In genomic region chr1:220748091-220748934, GRCh38 we compare ENCODE assay signal across 8 cellular contexts. TPM values are rescaled to one million over a fixed set of nuclear protein-coding genes. Genes with fewer than 3 reads are reported as not detected.
DNase-seq lines count a peak whose midpoint lies in the region; TF ChIP-seq lines count a peak whose summit lies in the region.

Gene MTARC2 (plus strand): TSS chr1:220748322. CDS start chr1:220748532, 210 bp downstream.

- TF ChIP-seq CTCF in NB4 (IDR thresholded peaks at IDR 0.05; ENCODE audit: low read depth, low read length) (no peak), fibroblast of the aortic adventitia (IDR thresholded peaks at IDR 0.05; ENCODE audit: insufficient read depth, low read length) (no peak)

- no peaks in the 10 kb centered on the region for H3K36me3 ChIP-seq in H7 (replicated peaks; ENCODE audit: control insufficient read depth, insufficient read depth, low read length)
- no peaks in the 10 kb centered on the region for H3K36me3 ChIP-seq in muscle layer of colon (ENCODE audit: insufficient read depth, low read length)

- H3K27ac ChIP-seq in muscle layer of colon (ENCODE audit: low read depth, low read length), result peak within 1 kb of the TSS; percentile 70

- POLR2A ChIA-PET in activated CD4-positive, alpha-beta T cell treated with anti-CD3 and anti-CD28 coated beads, Interleukin-2, amount 10 ng/mL, durations not matched to agents 7 days and 5 days (lab: Charles Lee), result no interaction called here
- POLR2A ChIA-PET in activated CD4-positive, alpha-beta memory T cell treated with anti-CD3 and anti-CD28 coated beads for 36 hours (lab: Charles Lee), result no interaction called here

- H3K36me3 Mint-ChIP-seq in activated CD4-positive, alpha-beta T cell treated with anti-CD3 and anti-CD28 coated beads, Interleukin-2, amount 10 ng/mL, durations not matched to agents 7 days and 5 days (ENCODE audit: low read depth), result no peaks in the 10 kb centered on the region
- H3K36me3 Mint-ChIP-seq in activated CD4-positive, alpha-beta memory T cell treated with anti-CD3 and anti-CD28 coated beads for 36 hours, result no peaks in the 10 kb centered on the region

- H3K27me3 ChIP-seq in H7 (ENCODE audit: control insufficient read depth, insufficient read depth, low read length) (peaks cover 9% of the 10 kb centered on the region), muscle layer of colon (ENCODE audit: control insufficient read depth in 1 of 2, insufficient read depth in 2 of 2, low read length in 2 of 2) (no peaks in the 10 kb centered on the region)

- no peak within 1 kb of the TSS for H3K27ac Mint-ChIP-seq in activated CD4-positive, alpha-beta T cell treated with anti-CD3 and anti-CD28 coated beads, Interleukin-2, amount 10 ng/mL, durations not matched to agents 7 days and 5 days
- no peak within 1 kb of the TSS for H3K27ac Mint-ChIP-seq in activated CD4-positive, alpha-beta memory T cell treated with anti-CD3 and anti-CD28 coated beads for 36 hours

- CTCF ChIA-PET in activated CD4-positive, alpha-beta T cell treated with anti-CD3 and anti-CD28 coated beads, Interleukin-2, amount 10 ng/mL, durations not matched to agents 7 days and 5 days (lab: Charles Lee), result interaction anchor here (1.7 kb wide), 2 partner anchors 10 to 15 kb away, joined by 4 to 5 read pairs; no protein-coding TSS in a partner anchor
- CTCF ChIA-PET in activated CD4-positive, alpha-beta memory T cell treated with anti-CD3 and anti-CD28 coated beads for 36 hours (lab: Charles Lee), result interaction anchor here (1.6 to 2.8 kb wide), 2 partner anchors 15 to 27 kb away, joined by 5 to 8 read pairs; no protein-coding TSS in a partner anchor

- H3K9ac ChIP-seq in muscle layer of colon (ENCODE audit: low read length), result peak within 1 kb of the TSS; percentile 45

- peak within 1 kb of the TSS; percentile 20 for H3K4me3 Mint-ChIP-seq in activated CD4-positive, alpha-beta T cell treated with anti-CD3 and anti-CD28 coated beads, Interleukin-2, amount 10 ng/mL, durations not matched to agents 7 days and 5 days
- H3K4me3 Mint-ChIP-seq in activated CD4-positive, alpha-beta memory T cell treated with anti-CD3 and anti-CD28 coated beads for 36 hours, result peak within 1 kb of the TSS; percentile 53

- peaks cover 34% of the 10 kb centered on the region for H3K4me1 ChIP-seq in muscle layer of colon (ENCODE audit: insufficient read depth, low read length)

- no peaks in the 10 kb centered on the region for H3K9me3 ChIP-seq in muscle layer of colon (ENCODE audit: low read length)

- DNase-seq in activated CD4-positive, alpha-beta T cell treated with anti-CD3 and anti-CD28 coated beads, Interleukin-2, amount 10 ng/mL, durations not matched to agents 7 days and 5 days, result no peak
- no peak for DNase-seq in activated CD4-positive, alpha-beta T cell treated with anti-CD3 and anti-CD28 coated beads for 4 hours
- peak; percentile 88 for DNase-seq in H7
- peak; percentile 93 for DNase-seq in NB4 (ENCODE audit: low read depth)
- DNase-seq in activated CD4-positive, alpha-beta memory T cell treated with anti-CD3 and anti-CD28 coated beads for 36 hours, result peak; percentile 14
- peak; percentile 50 for DNase-seq in fibroblast of the aortic adventitia (ENCODE audit: low read depth)
- DNase-seq in ureter (ENCODE audit: low spot score), result peak; percentile 80

- peak within 1 kb of the TSS; percentile 79 for H3K4me3 ChIP-seq in H7 (ENCODE audit: insufficient read depth, low read depth, low read length)
- peak within 1 kb of the TSS; percentile 73 for H3K4me3 ChIP-seq in NB4 (ENCODE audit: low read depth, low read length)
- H3K4me3 ChIP-seq in fibroblast of the aortic adventitia (ENCODE audit: low read depth, low read length), result peak within 1 kb of the TSS; percentile 73
- H3K4me3 ChIP-seq in muscle layer of colon (ENCODE audit: low read depth in 1 of 2, low read length in 2 of 2), result peak within 1 kb of the TSS; percentile 53 to 84

- intact Hi-C loops in activated CD4-positive, alpha-beta memory T cell treated with anti-CD3 and anti-CD28 coated beads for 36 hours (cut with micrococcal nuclease), result no loop called here

- H3K27me3 Mint-ChIP-seq in activated CD4-positive, alpha-beta T cell treated with anti-CD3 and anti-CD28 coated beads, Interleukin-2, amount 10 ng/mL, durations not matched to agents 7 days and 5 days, result peaks cover 57% of the 10 kb centered on the region
- H3K27me3 Mint-ChIP-seq in activated CD4-positive, alpha-beta memory T cell treated with anti-CD3 and anti-CD28 coated beads for 36 hours, result peaks cover 58% of the 10 kb centered on the region

- peaks cover 4% of the 10 kb centered on the region for H3K4me1 Mint-ChIP-seq in activated CD4-positive, alpha-beta T cell treated with anti-CD3 and anti-CD28 coated beads, Interleukin-2, amount 10 ng/mL, durations not matched to agents 7 days and 5 days
- H3K4me1 Mint-ChIP-seq in activated CD4-positive, alpha-beta memory T cell treated with anti-CD3 and anti-CD28 coated beads for 36 hours (ENCODE audit: low read depth), result peaks cover 4% of the 10 kb centered on the region

- no peaks in the 10 kb centered on the region for H3K9me3 Mint-ChIP-seq in activated CD4-positive, alpha-beta T cell treated with anti-CD3 and anti-CD28 coated beads, Interleukin-2, amount 10 ng/mL, durations not matched to agents 7 days and 5 days
- H3K9me3 Mint-ChIP-seq in activated CD4-positive, alpha-beta memory T cell treated with anti-CD3 and anti-CD28 coated beads for 36 hours, result no peaks in the 10 kb centered on the region

- peak; percentile 84 for TF ChIP-seq POLR2A in NB4 (IDR thresholded peaks at IDR 0.05; ENCODE audit: extremely low read depth, insufficient read length)

RNA-seq across cellular contexts. Expression of gene MTARC2, which starts in this region (rescaled TPM):
- total RNA-seq in activated CD4-positive, alpha-beta T cell treated with anti-CD3 and anti-CD28 coated beads, Interleukin-2, amount 10 ng/mL, durations not matched to agents 7 days and 5 days, result not detected
- total RNA-seq in H7 (2014; rRNA removed; shearing (Covaris generic)), result 12.2 and 13.0 TPM in 2 replicates
- total RNA-seq in activated CD4-positive, alpha-beta memory T cell treated with anti-CD3 and anti-CD28 coated beads for 36 hours, result not detected
- total RNA-seq in fibroblast of the aortic adventitia (ENCODE audit: low replicate concordance) (2.0 and 12.0 TPM in 2 replicates), ureter (18.8 TPM)

Comparison
In these comparisons a context has a peak if more than half of its experiments do, and no peak if none do; other contexts are left out.
1. Peak in DNase-seq in activated CD4-positive, alpha-beta memory T cell treated with anti-CD3 and anti-CD28 coated beads for 36 hours; RNA of the gene not detected or under 1 TPM.
2. DNase-seq: peak in H7 (single experiment), NB4 (single experiment), fibroblast of the aortic adventitia (single experiment) and ureter (single experiment); none in activated CD4-positive, alpha-beta T cell treated with anti-CD3 and anti-CD28 coated beads, Interleukin-2, amount 10 ng/mL, durations not matched to agents 7 days and 5 days (single experiment) and activated CD4-positive, alpha-beta T cell treated with anti-CD3 and anti-CD28 coated beads for 4 hours (0 of 2).
3. Peak in every context shown above with its lines, with median percentiles within 50 percentile points of each other: H3K4me3 ChIP-seq.